ENCODE assay signal across 1 cellular context in genomic region chrX:70128071-70128470, GRCh38.
A peak's percentile ranks its signal among the peaks of the same experiment; 100 is the strongest.
TF ChIP-seq lines count a peak whose summit lies in the region.

No MANE protein-coding gene starts in this region.

TF ChIP-seq in WTC11, 78 proteins besides CTCF, POLR2A, EP300 and RAD21 (continued from another document):
- TF ChIP-seq MAX (CRISPR knock-in tag; IDR thresholded peaks at IDR 0.05) (peak; percentile 48; the same call in 1 of the 2 replicates), ZBTB21 (CRISPR knock-in tag; IDR thresholded peaks at IDR 0.05; ENCODE audit: borderline replicate concordance) (no peak)
TF ChIP-seq in WTC11: peak in this region for 4.
